In genomic region chr1:226487921-226488320, GRCh38 we compare ENCODE assay signal across 19 cellular contexts.
DNase-seq lines count a peak whose midpoint lies in the region; ATAC-seq, FAIRE-seq and TF ChIP-seq lines count a peak whose summit lies in the region.
"Had no signal": no experiment of that assay in that cellular context is flagged by ENCODE, and none has a peak within 500 bp of the region (broad histone marks: within the 10 kb centered on the region; RNA-seq: fewer than 3 reads in every experiment).

No MANE protein-coding gene starts in this region.

- no peaks in the 10 kb centered on the region for H3K79me2 ChIP-seq in HepG2 (ENCODE audit: insufficient read depth, low read length)

- POLR2A ChIA-PET in HepG2 (lab: Yijun Ruan, JAX) = no interaction called here

- H3K27ac ChIP-seq in liver (ENCODE audit: low read depth in 1 of 2, low read length in 2 of 2) (no peak overlapping the region), HepG2 (ENCODE audit: extremely low read length, insufficient read depth, low read length) (no peak overlapping the region), right lobe of liver (no peak overlapping the region)
- H3K27ac ChIP-seq: gastroesophageal sphincter had no signal

- H3K4me1 ChIP-seq in liver (ENCODE audit: control insufficient read depth in 4 of 4, insufficient read depth in 4 of 4, low read length in 3 of 4) (no peaks in the 10 kb centered on the region), HepG2 (ENCODE audit: insufficient read depth, low read length) (no peaks in the 10 kb centered on the region), right lobe of liver (no peaks in the 10 kb centered on the region)
- H3K4me1 ChIP-seq: gastroesophageal sphincter had no signal

- H3K4me3 ChIP-seq in liver (ENCODE audit: low read depth in 1 of 3, low read length in 3 of 3) = no peak overlapping the region
- H3K4me3 ChIP-seq in HepG2 (replicated peaks in 1 of 3; ENCODE audit: insufficient read depth in 1 of 3, low read depth in 2 of 3, low read length in 3 of 3) = no peak overlapping the region
- no peak overlapping the region for H3K4me3 ChIP-seq in bronchial epithelial cell (ENCODE audit: low read depth, low read length)
- H3K4me3 ChIP-seq in right lobe of liver = no peak overlapping the region
- H3K4me3 ChIP-seq: gastroesophageal sphincter had no signal

- no peak for ATAC-seq in HepG2
- ATAC-seq in right lobe of liver = peak; percentile 33 to 98 (median 82)
- ATAC-seq: activated T-helper 17 cell treated with anti-CD3 and anti-CD28 coated beads, Interleukin-2, amount 50 U/mL, for 72 hours; gastroesophageal sphincter had no signal

- H4K20me1 ChIP-seq in HepG2 (ENCODE audit: insufficient read depth, low read length) = no peaks in the 10 kb centered on the region

- WGBS in liver = 28% methylated on average over 2 of the region's 2 CpGs
- WGBS in HepG2 (ENCODE audit: low lambda C conversion rate) = 17% methylated on average over 2 of the region's 2 CpGs
- WGBS in right lobe of liver (ENCODE audit: insufficient coverage, low coverage, low lambda C conversion rate, missing lambda C conversion rate) = 13% methylated on average over 2 of the region's 2 CpGs

- no peak for DNase-seq in HepG2 (ENCODE audit: low spot score)
- DNase-seq in bronchial epithelial cell (ENCODE audit: low read depth) = peak; percentile 78
- peak in 1 of 3 donors; percentile 34 for DNase-seq in right lobe of liver
- no peak for DNase-seq in NCI-H1105 (lab: John Stamatoyannopoulos, UW)
- no peak for DNase-seq in kidney glomerular epithelial cell (lab: John Stamatoyannopoulos, UW)
- DNase-seq in NCI-H446 (lab: John Stamatoyannopoulos, UW) = no peak
- no peak for DNase-seq in DMS153 treated with DMSO at 0.1 percent for 48 hours (lab: John Stamatoyannopoulos, UW; ENCODE audit: unreplicated experiment)
- DNase-seq: activated naive CD8-positive, alpha-beta T cell treated with anti-CD3 and anti-CD28 coated beads for 36 hours; cerebellar nuclear complex; DMS79 treated with DMSO at 0.1 percent for 48 hours; midbrain; NCI-H2107; NCI-H524; RPMI8226 had no signal

- H3K36me3 ChIP-seq in liver (ENCODE audit: control insufficient read depth in 4 of 4, insufficient read depth in 3 of 4, low read depth in 1 of 4, low read length in 3 of 4) = no peaks in the 10 kb centered on the region
- H3K36me3 ChIP-seq in HepG2 (replicated peaks in 1 of 2; ENCODE audit: control insufficient read depth in 1 of 2, insufficient read depth in 2 of 2, low read length in 2 of 2) = no peaks in the 10 kb centered on the region
- H3K36me3 ChIP-seq in bronchial epithelial cell (ENCODE audit: control insufficient read depth, insufficient read depth, low read length) = no peaks in the 10 kb centered on the region
- H3K36me3 ChIP-seq in right lobe of liver = no peaks in the 10 kb centered on the region
- H3K36me3 ChIP-seq: gastroesophageal sphincter had no signal

- CTCF ChIA-PET in HepG2 (lab: Yijun Ruan, JAX; ENCODE audit: low intra/inter-chr PET ratio, low total read pairs) = no interaction called here

- BruUV-seq in HepG2 (replicated peaks; lab: Mats Ljungman, UMichigan) = no TSS peak

- no peak for TF ChIP-seq CTCF in liver (IDR thresholded peaks at IDR 0.05; ENCODE audit: low read depth, low read length, missing input control)
- TF ChIP-seq CTCF in HepG2 (CRISPR knock-in tag; IDR thresholded peaks at IDR 0.05) = no peak
- no peak for TF ChIP-seq CTCF in bronchial epithelial cell (IDR thresholded peaks at IDR 0.05; ENCODE audit: insufficient read depth, low read length, severe bottlenecking)
- peak in 2 of 4 donors; percentile 14 to 16 for TF ChIP-seq CTCF in right lobe of liver (IDR thresholded peaks at IDR 0.05)

- no peak overlapping the region for H2AFZ ChIP-seq in HepG2 (ENCODE audit: low read length)

- H3K4me2 ChIP-seq in HepG2 (ENCODE audit: low read depth, low read length) = no peak overlapping the region

- TF ChIP-seq EP300 in HepG2 (IDR thresholded peaks at IDR 0.05; ENCODE audit: low read depth in 2 of 2, low read length in 2 of 2) = no peak
- no peak for TF ChIP-seq EP300 in HepG2 (CRISPR knock-in tag; IDR thresholded peaks at IDR 0.05; ENCODE audit: borderline replicate concordance)

- intact Hi-C loops in HepG2 (cut with micrococcal nuclease; ENCODE audit: unreplicated experiment) = no loop called here
- intact Hi-C loops in right lobe of liver (cut with DNase I) = no loop called here

- H3K27me3 ChIP-seq in liver (ENCODE audit: control insufficient read depth in 4 of 4, insufficient read depth in 4 of 4, low read length in 3 of 4) = no peaks in the 10 kb centered on the region
- H3K27me3 ChIP-seq in HepG2 (ENCODE audit: control insufficient read depth in 1 of 2, insufficient read depth in 2 of 2, low read length in 2 of 2) = peaks cover 8 to 50% of the 10 kb centered on the region in 2 experiments
- peaks cover 4% of the 10 kb centered on the region for H3K27me3 ChIP-seq in bronchial epithelial cell (ENCODE audit: control insufficient read depth, insufficient read depth, low read length)
- H3K27me3 ChIP-seq in right lobe of liver = no peaks in the 10 kb centered on the region

- in situ Hi-C loops in HepG2 (cut with HindIII; ENCODE audit: extremely low pct_ligation_motif_present, low pct_unique_long_range_greater_than_20kb) = loop anchor here (10.0 kb wide), 1 partner anchor 57 kb away; the partner anchor contains the start of gene STUM

- TF ChIP-seq POLR2A in HepG2 (IDR thresholded peaks at IDR 0.05; ENCODE audit: insufficient read depth in 1 of 2, low read depth in 2 of 2, low read length in 2 of 2) (no peak), right lobe of liver (IDR thresholded peaks at IDR 0.05) (no peak)

- no peak overlapping the region for H3K9ac ChIP-seq in liver (ENCODE audit: low read depth in 1 of 2, low read length in 2 of 2)
- H3K9ac ChIP-seq in HepG2 (ENCODE audit: insufficient read depth, low read depth, low read length) = no peak overlapping the region

- no peak for FAIRE-seq in HepG2 (lab: Jason Lieb, UNC)
- no peak for FAIRE-seq in bronchial epithelial cell (lab: Jason Lieb, UNC)
- FAIRE-seq: astrocyte, H1 had no signal

- H3K9me3 ChIP-seq in liver (ENCODE audit: control insufficient read depth in 4 of 4, low read length in 3 of 4) = no peaks in the 10 kb centered on the region
- H3K9me3 ChIP-seq in HepG2 (ENCODE audit: low read length) = no peaks in the 10 kb centered on the region
- H3K9me3 ChIP-seq in right lobe of liver = no peaks in the 10 kb centered on the region
- H3K9me3 ChIP-seq: gastroesophageal sphincter had no signal

- TF ChIP-seq RAD21 in liver (IDR thresholded peaks at IDR 0.05) (no peak), HepG2 (CRISPR knock-in tag; IDR thresholded peaks at IDR 0.05) (no peak)

TF ChIP-seq in liver, 16 proteins besides CTCF, POLR2A, EP300 and RAD21:
- peak; percentile 11 to 53 for TF ChIP-seq JUND (IDR thresholded peaks at IDR 0.05)
- TF ChIP-seq RXRA (IDR thresholded peaks at IDR 0.05) = no peak
TF ChIP-seq in liver: peak in this region for 1.

TF ChIP-seq in HepG2, 621 proteins besides CTCF, POLR2A, EP300 and RAD21 (continues in another document):
- TF ChIP-seq HOXD1 (CRISPR knock-in tag; IDR thresholded peaks at IDR 0.05) (no peak), ATF5 (CRISPR knock-in tag; IDR thresholded peaks at IDR 0.05; ENCODE audit: low read depth) (no peak), IRX3 (CRISPR knock-in tag; IDR thresholded peaks at IDR 0.05; ENCODE audit: borderline replicate concordance, low read depth) (no peak), NR2F6 (IDR thresholded peaks at IDR 0.05) (no peak), NR2F6 (CRISPR knock-in tag; IDR thresholded peaks at IDR 0.05) (no peak), ZNF567 (CRISPR knock-in tag; IDR thresholded peaks at IDR 0.05; ENCODE audit: borderline replicate concordance) (no peak), CEBPB (IDR thresholded peaks at IDR 0.05; ENCODE audit: borderline replicate concordance, low read depth, low read length) (no peak), NAIF1 (CRISPR knock-in tag; IDR thresholded peaks at IDR 0.05; ENCODE audit: borderline replicate concordance) (no peak), REL (CRISPR knock-in tag; conservative IDR thresholded peaks at IDR 0.05) (no peak), KDM5B (CRISPR knock-in tag; IDR thresholded peaks at IDR 0.05; ENCODE audit: borderline replicate concordance) (no peak), ZNF333 (CRISPR knock-in tag; IDR thresholded peaks at IDR 0.05; ENCODE audit: borderline replicate concordance) (no peak), ETV5 (CRISPR knock-in tag; IDR thresholded peaks at IDR 0.05; ENCODE audit: borderline replicate concordance) (no peak), ZNF367 (CRISPR knock-in tag; IDR thresholded peaks at IDR 0.05; ENCODE audit: borderline replicate concordance) (no peak), HES4 (CRISPR knock-in tag; IDR thresholded peaks at IDR 0.05; ENCODE audit: borderline replicate concordance) (no peak), SP4 (CRISPR knock-in tag; IDR thresholded peaks at IDR 0.05) (no peak), ZNF503 (CRISPR knock-in tag; IDR thresholded peaks at IDR 0.05) (no peak), SRY (CRISPR knock-in tag; IDR thresholded peaks at IDR 0.05) (no peak)
